15 cellular contexts compared by ENCODE assay signal in the genomic region with DNA sequence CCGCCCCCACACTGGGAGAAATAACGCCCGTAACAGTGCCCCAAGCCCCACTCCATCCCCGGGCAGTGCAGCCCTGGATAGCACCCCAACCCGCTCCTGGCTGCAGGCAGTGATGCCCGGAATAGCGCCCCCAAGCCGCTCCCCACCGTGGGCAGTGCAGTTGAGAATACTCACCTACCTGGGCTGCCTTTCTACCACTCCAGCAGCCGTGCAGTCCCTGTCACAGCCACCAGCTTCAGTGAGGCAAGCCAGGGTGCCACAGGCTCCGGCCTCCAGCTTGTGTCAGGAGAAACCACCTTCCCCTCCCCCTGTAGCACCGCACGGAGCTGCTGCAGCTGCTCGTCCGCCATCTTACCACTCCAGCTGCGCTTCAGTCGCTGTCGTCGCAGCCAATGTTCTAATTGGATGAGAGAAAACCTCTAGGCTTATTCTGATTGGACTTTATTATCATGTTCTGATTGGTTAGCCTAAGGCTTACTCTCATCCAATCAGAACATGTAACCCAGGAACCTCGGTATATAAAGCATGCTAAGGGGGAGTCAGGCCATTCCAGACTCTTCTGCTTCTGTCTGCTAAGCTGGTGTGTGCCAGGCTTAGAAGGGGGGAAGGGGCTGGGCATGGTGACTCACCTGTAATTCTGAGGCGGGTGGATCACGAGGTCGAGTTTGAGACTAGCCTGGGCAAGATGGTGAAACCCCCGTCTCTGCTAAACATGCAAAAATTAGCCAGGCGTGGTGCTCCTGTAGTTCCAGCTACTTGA. TPM values are rescaled to one million over a fixed set of nuclear protein-coding genes. Genes with fewer than 3 reads are reported as not detected.
DNase-seq lines count a peak whose midpoint lies in the region; ATAC-seq and TF ChIP-seq lines count a peak whose summit lies in the region.
"Had no signal": no experiment of that assay in that cellular context is flagged by ENCODE, and none has a peak within 500 bp of the region (broad histone marks: within the 10 kb centered on the region; RNA-seq: fewer than 3 reads in every experiment).

No MANE protein-coding gene starts in this region.

- H3K27me3 Mint-ChIP-seq in nephron progenitor cell (ENCODE audit: low read depth, poor library complexity): no peaks in the 10 kb centered on the region

- WGBS in aorta, 2 donors: 93 to 94% methylated on average over 25 of the region's 25 CpGs

- no peak overlapping the region for H3K27ac Mint-ChIP-seq in nephron progenitor cell
- H3K27ac Mint-ChIP-seq: HFFc6 had no signal

- H3K36me3 ChIP-seq in aorta (ENCODE audit: control insufficient read depth in 1 of 2, insufficient read depth in 2 of 2, low read length in 1 of 2): no peaks in the 10 kb centered on the region

- H3K9me3 ChIP-seq in aorta (ENCODE audit: control insufficient read depth, low read length): no peaks in the 10 kb centered on the region

- peak; percentile 100 for DNase-seq in Caki2 (ENCODE audit: low read depth)
- DNase-seq in NCI-H1105 (lab: John Stamatoyannopoulos, UW): peak; percentile 81
- peak; percentile 84 for DNase-seq in NCI-H2196 treated with DMSO at 0.1 percent for 48 hours (lab: John Stamatoyannopoulos, UW; ENCODE audit: unreplicated experiment)
- peak; percentile 47 for DNase-seq in SK-MEL-5 (ENCODE audit: low read depth, low spot score)
- DNase-seq in activated gamma-delta T cell treated with Interleukin-2 at 50 U/mL for 16 hours: no peak
- no peak for DNase-seq in aorta
- no peak for DNase-seq in nephron progenitor cell
- DNase-seq: activated T-cell treated with anti-CD3 and anti-CD28 coated beads, Interleukin-2, amount 50 U/mL, for 1 hour; glutamatergic neuron; HFFc6; kidney glomerular epithelial cell; midbrain had no signal

- H3K4me3 ChIP-seq in aorta (ENCODE audit: low read length in 2 of 2): no peak overlapping the region

- in situ Hi-C loops in Caki2 (cut with HindIII; ENCODE audit: low pct_unique_long_range_greater_than_20kb, low sequenced_read_pairs): no loop called here
- in situ Hi-C loops in SK-MEL-5 (cut with HindIII; ENCODE audit: low pct_unique_long_range_greater_than_20kb, low sequenced_read_pairs): no loop called here

- no peaks in the 10 kb centered on the region for H3K27me3 ChIP-seq in aorta (ENCODE audit: control insufficient read depth in 1 of 2, insufficient read depth in 2 of 2, low read length in 1 of 2)

- H3K4me1 ChIP-seq in aorta (ENCODE audit: control insufficient read depth in 1 of 2, insufficient read depth in 2 of 2, low read length in 2 of 2): no peaks in the 10 kb centered on the region

- intact Hi-C loops in aorta (cut with DNase I): no loop called here

- H3K9me3 Mint-ChIP-seq in nephron progenitor cell: peaks cover 60% of the 10 kb centered on the region

- H3K4me1 Mint-ChIP-seq in nephron progenitor cell: no peaks in the 10 kb centered on the region

- H3K27ac ChIP-seq in aorta (ENCODE audit: low read depth in 1 of 2, low read length in 2 of 2): no peak overlapping the region
- H3K27ac ChIP-seq: skin epidermis had no signal

- peaks cover 5% of the 10 kb centered on the region for H3K36me3 Mint-ChIP-seq in nephron progenitor cell (ENCODE audit: low read depth)

- TF ChIP-seq CTCF in nephron progenitor cell (IDR thresholded peaks at IDR 0.05): no peak

- no peak overlapping the region for H3K4me3 Mint-ChIP-seq in nephron progenitor cell
- H3K4me3 Mint-ChIP-seq: HFFc6 had no signal

- ATAC-seq in aorta (ENCODE audit: low FRiP score): no peak
- no peak for ATAC-seq in GM21367 (IDR thresholded peaks at IDR 0.05; ENCODE audit: unreplicated experiment)
- ATAC-seq: activated CD4-positive, CD25-positive, alpha-beta regulatory T cell treated with anti-CD3 and anti-CD28 coated beads, Interleukin-2, amount 50 U/mL, for 24 hours had no signal

RNA-seq across cellular contexts. Expression of gene ZNF33B, which starts 53.2 kb away (rescaled TPM):
- 12.7 and 19.0 TPM in 2 replicates for total RNA-seq in Caki2 (2014; rRNA removed; shearing (Covaris generic); ENCODE audit: low replicate concordance)
- 7.8 and 12.3 TPM in 2 replicates for total RNA-seq in SK-MEL-5 (2014; rRNA removed; shearing (Covaris generic))
- 3.0 and 4.1 TPM in 2 replicates for polyA plus RNA-seq in SK-MEL-5 (2015; cell fraction: cytosol; rRNA removed)
- polyA plus RNA-seq in SK-MEL-5 (2015; cell fraction: nucleus; rRNA removed): 16.1 and 31.3 TPM in 2 replicates
- 10 to 100 TPM; 15.7 to 21.0 TPM for total RNA-seq in aorta
- polyA plus RNA-seq in aorta: 10 to 100 TPM in 1 of 2 donors, 1 to 10 TPM in 1; 7.1 to 46.8 TPM

Comparison
In these comparisons a context has a peak if more than half of its experiments do, and no peak if none do; other contexts are left out.
1. DNase-seq: peak in Caki2 (single experiment), NCI-H1105 (single experiment), NCI-H2196 treated with DMSO at 0.1 percent for 48 hours (single experiment) and SK-MEL-5 (single experiment); none in activated gamma-delta T cell treated with Interleukin-2 at 50 U/mL for 16 hours (single experiment), aorta (0 of 2) and nephron progenitor cell (single experiment).